ENCODE assay signal across 1 cellular context in the genomic region with DNA sequence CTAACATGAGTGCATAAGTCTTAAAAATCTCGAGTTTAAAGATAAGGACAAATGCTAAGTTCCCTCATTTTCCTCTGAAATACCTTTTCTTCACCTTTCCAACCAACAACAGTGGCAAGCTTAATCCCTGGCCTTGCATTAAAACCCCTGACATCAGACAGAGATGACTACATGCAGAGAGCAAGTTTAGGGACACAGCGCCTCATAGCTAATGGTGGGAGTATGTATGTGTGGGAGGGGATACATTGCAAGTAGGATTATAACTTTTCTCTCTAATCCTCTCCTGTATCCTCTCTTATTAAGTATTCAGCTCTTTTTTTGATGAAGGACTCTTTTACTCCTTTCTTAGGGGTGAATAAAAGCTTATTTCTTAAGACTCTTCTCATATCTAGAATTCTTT.
TF ChIP-seq lines count a peak whose summit lies in the region.

No MANE protein-coding gene starts in this region.

TF ChIP-seq in HCT116, 20 proteins besides CTCF, POLR2A, EP300 and RAD21:
- TF ChIP-seq, protein P1, sequence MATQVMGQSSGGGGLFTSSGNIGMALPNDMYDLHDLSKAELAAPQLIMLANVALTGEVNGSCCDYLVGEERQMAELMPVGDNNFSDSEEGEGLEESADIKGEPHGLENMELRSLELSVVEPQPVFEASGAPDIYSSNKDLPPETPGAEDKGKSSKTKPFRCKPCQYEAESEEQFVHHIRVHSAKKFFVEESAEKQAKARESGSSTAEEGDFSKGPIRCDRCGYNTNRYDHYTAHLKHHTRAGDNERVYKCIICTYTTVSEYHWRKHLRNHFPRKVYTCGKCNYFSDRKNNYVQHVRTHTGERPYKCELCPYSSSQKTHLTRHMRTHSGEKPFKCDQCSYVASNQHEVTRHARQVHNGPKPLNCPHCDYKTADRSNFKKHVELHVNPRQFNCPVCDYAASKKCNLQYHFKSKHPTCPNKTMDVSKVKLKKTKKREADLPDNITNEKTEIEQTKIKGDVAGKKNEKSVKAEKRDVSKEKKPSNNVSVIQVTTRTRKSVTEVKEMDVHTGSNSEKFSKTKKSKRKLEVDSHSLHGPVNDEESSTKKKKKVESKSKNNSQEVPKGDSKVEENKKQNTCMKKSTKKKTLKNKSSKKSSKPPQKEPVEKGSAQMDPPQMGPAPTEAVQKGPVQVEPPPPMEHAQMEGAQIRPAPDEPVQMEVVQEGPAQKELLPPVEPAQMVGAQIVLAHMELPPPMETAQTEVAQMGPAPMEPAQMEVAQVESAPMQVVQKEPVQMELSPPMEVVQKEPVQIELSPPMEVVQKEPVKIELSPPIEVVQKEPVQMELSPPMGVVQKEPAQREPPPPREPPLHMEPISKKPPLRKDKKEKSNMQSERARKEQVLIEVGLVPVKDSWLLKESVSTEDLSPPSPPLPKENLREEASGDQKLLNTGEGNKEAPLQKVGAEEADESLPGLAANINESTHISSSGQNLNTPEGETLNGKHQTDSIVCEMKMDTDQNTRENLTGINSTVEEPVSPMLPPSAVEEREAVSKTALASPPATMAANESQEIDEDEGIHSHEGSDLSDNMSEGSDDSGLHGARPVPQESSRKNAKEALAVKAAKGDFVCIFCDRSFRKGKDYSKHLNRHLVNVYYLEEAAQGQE (IDR thresholded peaks at IDR 0.05; ENCODE audit: low read depth): no peak
- no peak for TF ChIP-seq SP1 (IDR thresholded peaks at IDR 0.05; ENCODE audit: low read depth)
- TF ChIP-seq, protein P2, sequence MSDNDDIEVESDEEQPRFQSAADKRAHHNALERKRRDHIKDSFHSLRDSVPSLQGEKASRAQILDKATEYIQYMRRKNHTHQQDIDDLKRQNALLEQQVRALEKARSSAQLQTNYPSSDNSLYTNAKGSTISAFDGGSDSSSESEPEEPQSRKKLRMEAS (IDR thresholded peaks at IDR 0.05): no peak
- TF ChIP-seq CEBPB (IDR thresholded peaks at IDR 0.05; ENCODE audit: low read depth): no peak
- no peak for TF ChIP-seq YY1 (IDR thresholded peaks at IDR 0.05; ENCODE audit: extremely low read depth, insufficient replicate concordance, low read depth, low read length)
- no peak for TF ChIP-seq ZFX (IDR thresholded peaks at IDR 0.05)
- TF ChIP-seq TCF7L2 (IDR thresholded peaks at IDR 0.05; ENCODE audit: borderline replicate concordance, extremely low read depth, insufficient read depth, insufficient read length): no peak
- no peak for TF ChIP-seq ZNF274 (IDR thresholded peaks at IDR 0.05; ENCODE audit: low read depth, low read length)
- TF ChIP-seq, protein P3, sequence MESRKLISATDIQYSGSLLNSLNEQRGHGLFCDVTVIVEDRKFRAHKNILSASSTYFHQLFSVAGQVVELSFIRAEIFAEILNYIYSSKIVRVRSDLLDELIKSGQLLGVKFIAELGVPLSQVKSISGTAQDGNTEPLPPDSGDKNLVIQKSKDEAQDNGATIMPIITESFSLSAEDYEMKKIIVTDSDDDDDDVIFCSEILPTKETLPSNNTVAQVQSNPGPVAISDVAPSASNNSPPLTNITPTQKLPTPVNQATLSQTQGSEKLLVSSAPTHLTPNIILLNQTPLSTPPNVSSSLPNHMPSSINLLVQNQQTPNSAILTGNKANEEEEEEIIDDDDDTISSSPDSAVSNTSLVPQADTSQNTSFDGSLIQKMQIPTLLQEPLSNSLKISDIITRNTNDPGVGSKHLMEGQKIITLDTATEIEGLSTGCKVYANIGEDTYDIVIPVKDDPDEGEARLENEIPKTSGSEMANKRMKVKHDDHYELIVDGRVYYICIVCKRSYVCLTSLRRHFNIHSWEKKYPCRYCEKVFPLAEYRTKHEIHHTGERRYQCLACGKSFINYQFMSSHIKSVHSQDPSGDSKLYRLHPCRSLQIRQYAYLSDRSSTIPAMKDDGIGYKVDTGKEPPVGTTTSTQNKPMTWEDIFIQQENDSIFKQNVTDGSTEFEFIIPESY (IDR thresholded peaks at IDR 0.05; ENCODE audit: extremely low read depth, insufficient replicate concordance, low read length): no peak
